In genomic region chr12:109291531-109292341, GRCh38 we compare ENCODE assay signal across 8 cellular contexts. TPM values are rescaled to one million over a fixed set of nuclear protein-coding genes. Genes with fewer than 3 reads are reported as not detected.
DNase-seq lines count a peak whose midpoint lies in the region; ATAC-seq lines count a peak whose summit lies in the region.

No MANE protein-coding gene starts in this region.

- peak; percentile 28 for DNase-seq in HT1080 (ENCODE audit: low read depth)
- DNase-seq in RPMI8226, result peak; percentile 47
- DNase-seq in Right ventricle myocardium superior, result peak; percentile 86
- DNase-seq in pons (ENCODE audit: low spot score), result peak; percentile 74
- DNase-seq in stimulated activated CD8-positive, alpha-beta memory T cell treated with anti-CD3 and anti-CD28 coated beads, Interleukin-4, amount 100 ng/mL, for 48 hours, result no peak
- DNase-seq in GM19238 (ENCODE audit: insufficient read length, low spot score), result no peak

- ATAC-seq in Right ventricle myocardium superior (ENCODE audit: poor library complexity) (peak; percentile 95), esophagus mucosa (no peak), GM21390 (IDR thresholded peaks at IDR 0.05; ENCODE audit: unreplicated experiment) (no peak)

- intact Hi-C loops in Right ventricle myocardium superior (cut with DNase I), result no loop called here

RNA-seq across cellular contexts. Expression of gene FOXN4, which starts 17.3 kb away (rescaled TPM):
- total RNA-seq in HT1080 (2014; rRNA removed; shearing (Covaris generic)), result not detected in 2 replicates
- polyA plus RNA-seq in HT1080 (2015; cell fraction: cytosol; rRNA removed), result not detected in 2 replicates
- polyA plus RNA-seq in HT1080 (2015; cell fraction: nucleus; rRNA removed), result not detected in 2 replicates
- total RNA-seq in Right ventricle myocardium superior, result not detected
- not detected for total RNA-seq in esophagus mucosa

RNA-seq across cellular contexts. Expression of gene MYO1H, which starts 56.0 kb away (rescaled TPM):
- not detected in 2 replicates for total RNA-seq in HT1080 (2014; rRNA removed; shearing (Covaris generic))
- polyA plus RNA-seq in HT1080 (2015; cell fraction: cytosol; rRNA removed), result not detected in 2 replicates
- polyA plus RNA-seq in HT1080 (2015; cell fraction: nucleus; rRNA removed), result not detected in 2 replicates
- total RNA-seq in Right ventricle myocardium superior (0.78 TPM), esophagus mucosa (1.0 TPM)

Comparison
In these comparisons a context has a peak if more than half of its experiments do, and no peak if none do; other contexts are left out.
1. DNase-seq: peak in HT1080 (single experiment), RPMI8226 (single experiment), Right ventricle myocardium superior (single experiment) and pons (single experiment); none in stimulated activated CD8-positive, alpha-beta memory T cell treated with anti-CD3 and anti-CD28 coated beads, Interleukin-4, amount 100 ng/mL, for 48 hours (single experiment) and GM19238 (single experiment).